ENCODE assay signal across 21 cellular contexts in genomic region chr7:87608443-87608842, GRCh38. TPM values are rescaled to one million over a fixed set of nuclear protein-coding genes. Genes with fewer than 3 reads are reported as not detected.
"Had no signal": no experiment of that assay in that cellular context is flagged by ENCODE, and none has a peak within 500 bp of the region (broad histone marks: within the 10 kb centered on the region; RNA-seq: fewer than 3 reads in every experiment).

No MANE protein-coding gene starts in this region.

- H3K4me3 Mint-ChIP-seq: activated CD4-positive, alpha-beta memory T cell treated with anti-CD3 and anti-CD28 coated beads, Interleukin-2, amount 10 ng/mL, durations not matched to agents 7 days and 5 days; activated CD8-positive, alpha-beta memory T cell treated with anti-CD3 and anti-CD28 coated beads, Interleukin-2, amount 10 ng/mL, durations not matched to agents 7 days and 5 days; activated naive CD4-positive, alpha-beta T cell treated with anti-CD3 and anti-CD28 coated beads, Interleukin-2, amount 10 ng/mL, durations not matched to agents 7 days and 5 days; activated naive CD8-positive, alpha-beta T cell treated with anti-CD3 and anti-CD28 coated beads, Interleukin-2, amount 50 U/mL, for 24 hours; natural killer cell treated with Interleukin-12 subunit alpha and Interleukin-12 subunit beta and Interleukin-15 and Interleukin-18, amount 100 ng/mL, for 72 hours; T-cell had no signal

- H3K9me3 Mint-ChIP-seq: activated CD4-positive, alpha-beta memory T cell treated with anti-CD3 and anti-CD28 coated beads, Interleukin-2, amount 10 ng/mL, durations not matched to agents 7 days and 5 days; activated naive CD4-positive, alpha-beta T cell treated with anti-CD3 and anti-CD28 coated beads, Interleukin-2, amount 10 ng/mL, durations not matched to agents 7 days and 5 days; activated naive CD8-positive, alpha-beta T cell treated with anti-CD3 and anti-CD28 coated beads, Interleukin-2, amount 50 U/mL, for 24 hours; natural killer cell treated with Interleukin-12 subunit alpha and Interleukin-12 subunit beta and Interleukin-15 and Interleukin-18, amount 100 ng/mL, for 72 hours; T-cell had no signal

- H2AFZ ChIP-seq: parathyroid adenoma had no signal

- H3K27me3 ChIP-seq: thyroid gland had no signal

- H3K9me3 ChIP-seq: lower lobe of right lung, neutrophil, thyroid gland had no signal

- H3K4me1 ChIP-seq: lower lobe of right lung, parathyroid adenoma, thyroid gland had no signal

- H3K27ac ChIP-seq: cardiac muscle cell, lower lobe of right lung, neutrophil, parathyroid adenoma, SK-N-MC, thyroid gland had no signal

- H3K36me3 ChIP-seq: cardiac muscle cell, lower lobe of right lung, neutrophil, thyroid gland had no signal

- H3K4me1 Mint-ChIP-seq: activated CD4-positive, alpha-beta memory T cell treated with anti-CD3 and anti-CD28 coated beads, Interleukin-2, amount 10 ng/mL, durations not matched to agents 7 days and 5 days; activated CD8-positive, alpha-beta memory T cell treated with anti-CD3 and anti-CD28 coated beads, Interleukin-2, amount 10 ng/mL, durations not matched to agents 7 days and 5 days; activated naive CD4-positive, alpha-beta T cell treated with anti-CD3 and anti-CD28 coated beads, Interleukin-2, amount 10 ng/mL, durations not matched to agents 7 days and 5 days; activated naive CD8-positive, alpha-beta T cell treated with anti-CD3 and anti-CD28 coated beads, Interleukin-2, amount 50 U/mL, for 24 hours; T-cell had no signal

- H3K36me3 Mint-ChIP-seq: activated CD8-positive, alpha-beta memory T cell treated with anti-CD3 and anti-CD28 coated beads, Interleukin-2, amount 10 ng/mL, durations not matched to agents 7 days and 5 days; activated naive CD4-positive, alpha-beta T cell treated with anti-CD3 and anti-CD28 coated beads, Interleukin-2, amount 10 ng/mL, durations not matched to agents 7 days and 5 days; natural killer cell treated with Interleukin-12 subunit alpha and Interleukin-12 subunit beta and Interleukin-15 and Interleukin-18, amount 100 ng/mL, for 72 hours; T-cell had no signal

- H3K79me2 ChIP-seq: parathyroid adenoma had no signal

- DNase-seq: activated CD4-positive, alpha-beta memory T cell treated with anti-CD3 and anti-CD28 coated beads, Interleukin-2, amount 10 ng/mL, durations not matched to agents 7 days and 5 days; activated CD4-positive, alpha-beta T cell treated with anti-CD3 and anti-CD28 coated beads for 48 hours; activated CD4-positive, CD25-positive, alpha-beta regulatory T cell; activated CD8-positive, alpha-beta memory T cell treated with anti-CD3 and anti-CD28 coated beads, Interleukin-2, amount 10 ng/mL, durations not matched to agents 7 days and 5 days; activated naive CD4-positive, alpha-beta T cell treated with anti-CD3 and anti-CD28 coated beads, Interleukin-2, amount 10 ng/mL, durations not matched to agents 7 days and 5 days; activated naive CD8-positive, alpha-beta T cell treated with anti-CD3 and anti-CD28 coated beads, Interleukin-2, amount 50 U/mL, for 24 hours; erythroblast; foreskin melanocyte; hypothalamus; lower lobe of right lung; stimulated activated CD8-positive, alpha-beta memory T cell treated with anti-CD3 and anti-CD28 coated beads, Interleukin-4, amount 100 ng/mL, for 48 hours; stimulated activated naive CD4-positive, alpha-beta T cell treated with Interleukin-2 at 50 U/mL for 16 hours; T-cell; T1000; thyroid gland had no signal

- H3K9ac ChIP-seq: parathyroid adenoma had no signal

- ATAC-seq: activated CD8-positive, alpha-beta memory T cell treated with anti-CD3 and anti-CD28 coated beads, Interleukin-2, amount 10 ng/mL, durations not matched to agents 7 days and 5 days; activated naive CD8-positive, alpha-beta T cell treated with anti-CD3 and anti-CD28 coated beads, Interleukin-2, amount 50 U/mL, for 24 hours; lower lobe of right lung; natural killer cell treated with Interleukin-12 subunit alpha and Interleukin-12 subunit beta and Interleukin-15 and Interleukin-18, amount 100 ng/mL, for 72 hours; T-cell had no signal

- H3K27ac Mint-ChIP-seq: activated CD4-positive, alpha-beta memory T cell treated with anti-CD3 and anti-CD28 coated beads, Interleukin-2, amount 10 ng/mL, durations not matched to agents 7 days and 5 days; activated CD8-positive, alpha-beta memory T cell treated with anti-CD3 and anti-CD28 coated beads, Interleukin-2, amount 10 ng/mL, durations not matched to agents 7 days and 5 days; activated naive CD4-positive, alpha-beta T cell treated with anti-CD3 and anti-CD28 coated beads, Interleukin-2, amount 10 ng/mL, durations not matched to agents 7 days and 5 days; activated naive CD8-positive, alpha-beta T cell treated with anti-CD3 and anti-CD28 coated beads, Interleukin-2, amount 50 U/mL, for 24 hours; natural killer cell treated with Interleukin-12 subunit alpha and Interleukin-12 subunit beta and Interleukin-15 and Interleukin-18, amount 100 ng/mL, for 72 hours; T-cell had no signal

- H3K4me3 ChIP-seq: cardiac muscle cell, lower lobe of right lung, SK-N-MC, thyroid gland had no signal

RNA-seq across cellular contexts. Expression of gene ABCB1, which starts 7.8 kb away (rescaled TPM):
- total RNA-seq: cardiac muscle cell, chondrocyte had no signal
- polyA plus RNA-seq: cardiac muscle cell had no signal
